ENCODE assay signal across 17 cellular contexts in genomic region chr9:127524373-127524772, GRCh38.
A peak's percentile ranks its signal among the peaks of the same experiment; 100 is the strongest.
DNase-seq lines count a peak whose midpoint lies in the region; ATAC-seq and TF ChIP-seq lines count a peak whose summit lies in the region.
"Had no signal": no experiment of that assay in that cellular context is flagged by ENCODE, and none has a peak within 500 bp of the region (broad histone marks: within the 10 kb centered on the region; RNA-seq: fewer than 3 reads in every experiment).

No MANE protein-coding gene starts in this region.

- H3K9me3 Mint-ChIP-seq in activated CD8-positive, alpha-beta T cell treated with anti-CD3 and anti-CD28 coated beads for 36 hours = peaks cover 26% of the 10 kb centered on the region
- H3K9me3 Mint-ChIP-seq: CD4-positive, alpha-beta T cell had no signal

- H2AFZ ChIP-seq in fibroblast of lung (ENCODE audit: low read length) = no peak overlapping the region

- no peak overlapping the region for H3K4me3 ChIP-seq in fibroblast of lung (replicated peaks in 1 of 4; ENCODE audit: control extremely low read depth in 1 of 4, insufficient read depth in 1 of 4, low read depth in 3 of 4, low read length in 4 of 4)
- H3K4me3 ChIP-seq: left lung had no signal

- H3K27ac ChIP-seq in RWPE1 (peak overlapping the region; percentile 85), fibroblast of lung (ENCODE audit: insufficient read depth, low read length) (peak overlapping the region; percentile 37)
- H3K27ac ChIP-seq: left lung had no signal

- H3K36me3 ChIP-seq in fibroblast of lung (ENCODE audit: control insufficient read depth, insufficient read depth, low read length) = peaks cover 51% of the 10 kb centered on the region

- intact Hi-C loops in activated CD8-positive, alpha-beta T cell treated with anti-CD3 and anti-CD28 coated beads for 36 hours (cut with micrococcal nuclease) = no loop called here

- ATAC-seq in GM21529 (IDR thresholded peaks at IDR 0.05; ENCODE audit: unreplicated experiment) (no peak), GM19467 (IDR thresholded peaks at IDR 0.05; ENCODE audit: unreplicated experiment) (no peak), HG03378 (IDR thresholded peaks at IDR 0.05; ENCODE audit: unreplicated experiment) (no peak)
- ATAC-seq in activated CD8-positive, alpha-beta T cell treated with anti-CD3 and anti-CD28 coated beads for 36 hours = no peak
- ATAC-seq: activated CD4-positive, alpha-beta T cell treated with anti-CD3 and anti-CD28 coated beads for 36 hours; activated T-cell treated with anti-CD3 and anti-CD28 coated beads, Interleukin-2, amount 50 U/mL, for 4 hours; left lung had no signal

- CTCF ChIA-PET in RWPE1 (lab: Yijun Ruan, JAX) = interaction anchor here (1.7 kb wide), 1 partner anchor 12 kb away, joined by 8 read pairs; no protein-coding TSS in a partner anchor
- CTCF ChIA-PET in activated CD8-positive, alpha-beta T cell treated with anti-CD3 and anti-CD28 coated beads for 36 hours (lab: Charles Lee) = interaction anchor here (2.2 to 4.7 kb wide), 3 partner anchors 20 to 210 kb away, joined by 11 to 23 read pairs (median 17); partner anchors contain the start of gene TOR2A

- no peak overlapping the region for H3K4me2 ChIP-seq in fibroblast of lung (ENCODE audit: extremely low read depth, insufficient read depth, low read length)

- no peaks in the 10 kb centered on the region for H3K9me3 ChIP-seq in fibroblast of lung (ENCODE audit: control insufficient read depth, insufficient read depth, low read depth, low read length)

- peaks cover 3% of the 10 kb centered on the region for H3K4me1 Mint-ChIP-seq in activated CD8-positive, alpha-beta T cell treated with anti-CD3 and anti-CD28 coated beads for 36 hours (ENCODE audit: low read depth)
- H3K4me1 Mint-ChIP-seq: activated CD4-positive, alpha-beta T cell treated with anti-CD3 and anti-CD28 coated beads for 36 hours had no signal

- DNase-seq in EL (peak; percentile 85), RWPE1 (ENCODE audit: low spot score) (no peak), fibroblast of lung (ENCODE audit: low read depth in 2 of 2) (peak in 1 of 2 donors; percentile 85), renal cortical epithelial cell (ENCODE audit: low read depth) (peak; percentile 75)
- DNase-seq in activated CD8-positive, alpha-beta T cell treated with anti-CD3 and anti-CD28 coated beads for 36 hours = no peak
- DNase-seq: activated CD4-positive, alpha-beta T cell treated with anti-CD3 and anti-CD28 coated beads for 36 hours; activated T-cell treated with anti-CD3 and anti-CD28 coated beads, Interleukin-2, amount 50 U/mL, for 4 hours; CD4-positive, alpha-beta T cell; effector CD4-positive, alpha-beta T cell; GF-D8; head of caudate nucleus; left lung; NCI-H2171; stimulated activated naive CD4-positive, alpha-beta T cell had no signal

- no peaks in the 10 kb centered on the region for H3K27me3 ChIP-seq in fibroblast of lung (ENCODE audit: control insufficient read depth, insufficient read depth, low read length)
- H3K27me3 ChIP-seq: left lung had no signal

- POLR2A ChIA-PET in RWPE1 (lab: Yijun Ruan, JAX; ENCODE audit: low non-redundant PET) = no interaction called here
- POLR2A ChIA-PET in activated CD8-positive, alpha-beta T cell treated with anti-CD3 and anti-CD28 coated beads for 36 hours (lab: Charles Lee) = no interaction called here

- peaks cover 41% of the 10 kb centered on the region for H3K4me1 ChIP-seq in fibroblast of lung (ENCODE audit: control insufficient read depth, extremely low read depth, insufficient read depth, low read length)

- H3K36me3 Mint-ChIP-seq in activated CD8-positive, alpha-beta T cell treated with anti-CD3 and anti-CD28 coated beads for 36 hours (ENCODE audit: low read depth) = peaks cover 33% of the 10 kb centered on the region

- H3K79me2 ChIP-seq in fibroblast of lung (ENCODE audit: control insufficient read depth, insufficient read depth, low read length) = peaks cover 69% of the 10 kb centered on the region

- TF ChIP-seq CTCF in RWPE1 (conservative IDR thresholded peaks at IDR 0.05; ENCODE audit: low read depth) (no peak), fibroblast of lung (conservative IDR thresholded peaks at IDR 0.05 in 1 of 2, IDR thresholded peaks at IDR 0.05 in 1 of 2; ENCODE audit: low read depth in 1 of 2, low read length in 2 of 2) (no peak)
- TF ChIP-seq CTCF in activated CD8-positive, alpha-beta T cell treated with anti-CD3 and anti-CD28 coated beads for 36 hours (IDR thresholded peaks at IDR 0.05) = no peak

- no peaks in the 10 kb centered on the region for H4K20me1 ChIP-seq in fibroblast of lung (ENCODE audit: control insufficient read depth, extremely low read depth, insufficient read depth, low read length)

- no peaks in the 10 kb centered on the region for H3K27me3 Mint-ChIP-seq in activated CD8-positive, alpha-beta T cell treated with anti-CD3 and anti-CD28 coated beads for 36 hours
- H3K27me3 Mint-ChIP-seq: activated CD4-positive, alpha-beta T cell treated with anti-CD3 and anti-CD28 coated beads for 36 hours; CD4-positive, alpha-beta T cell had no signal

- H3K9ac ChIP-seq in fibroblast of lung (ENCODE audit: insufficient read depth, low read length) = no peak overlapping the region

- H3K27ac Mint-ChIP-seq in activated CD8-positive, alpha-beta T cell treated with anti-CD3 and anti-CD28 coated beads for 36 hours = no peak overlapping the region
- H3K27ac Mint-ChIP-seq: activated CD4-positive, alpha-beta T cell treated with anti-CD3 and anti-CD28 coated beads for 36 hours; CD4-positive, alpha-beta T cell had no signal

- no peak overlapping the region for H3K4me3 Mint-ChIP-seq in activated CD8-positive, alpha-beta T cell treated with anti-CD3 and anti-CD28 coated beads for 36 hours
- H3K4me3 Mint-ChIP-seq: activated CD4-positive, alpha-beta T cell treated with anti-CD3 and anti-CD28 coated beads for 36 hours; activated T-cell treated with anti-CD3 and anti-CD28 coated beads, Interleukin-2, amount 50 U/mL, for 4 hours; CD4-positive, alpha-beta T cell had no signal

Comparison
In these comparisons a context has a peak if more than half of its experiments do, and no peak if none do; other contexts are left out.
1. DNase-seq: peak in EL (single experiment) and renal cortical epithelial cell (single experiment); none in RWPE1 (single experiment) and activated CD8-positive, alpha-beta T cell treated with anti-CD3 and anti-CD28 coated beads for 36 hours (single experiment).